In the genomic region with DNA sequence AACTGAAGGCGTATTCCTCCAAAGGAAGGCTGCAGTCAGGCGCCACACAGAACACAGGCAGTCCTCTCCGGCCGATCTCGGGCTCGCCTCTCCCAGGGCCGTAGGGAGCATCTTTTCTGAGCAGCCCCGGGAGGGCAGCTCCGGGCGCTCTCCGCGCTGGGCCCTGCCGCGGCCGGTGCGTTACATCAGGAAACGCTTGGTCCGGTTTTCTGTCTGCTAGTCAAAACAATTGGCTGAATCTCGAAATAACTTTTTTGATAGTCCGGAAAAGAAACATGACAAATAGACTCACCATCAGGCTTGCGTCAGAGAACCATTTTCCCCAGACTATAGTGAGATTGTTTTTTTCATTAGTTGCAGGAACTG, we compare ENCODE assay signal across 8 cellular contexts.
DNase-seq lines count a peak whose midpoint lies in the region; ATAC-seq and TF ChIP-seq lines count a peak whose summit lies in the region.

No MANE protein-coding gene starts in this region.

- ATAC-seq in Right ventricle myocardium inferior (no peak), naive B cell (ENCODE audit: low read depth in 2 of 2) (peak; percentile 21 to 29), GM21723 (IDR thresholded peaks at IDR 0.05; ENCODE audit: unreplicated experiment) (no peak)

- no peak overlapping the region for H2AFZ ChIP-seq in SU-DHL-6 (ENCODE audit: low read depth, low read length, severe bottlenecking)

- H3K9me3 Mint-ChIP-seq in endodermal cell (no peaks in the 10 kb centered on the region), naive B cell (peaks cover 0 to 3% (median 0%) of the 10 kb centered on the region in 7 donors)

- H3K27me3 ChIP-seq in SU-DHL-6 (ENCODE audit: low read length) (no peaks in the 10 kb centered on the region), endodermal cell (ENCODE audit: control insufficient read depth, insufficient read depth, low read length, poor library complexity, severe bottlenecking) (peaks cover 100% of the 10 kb centered on the region)

- H3K79me2 ChIP-seq in SU-DHL-6 (ENCODE audit: insufficient read depth, low read length): peaks cover 23% of the 10 kb centered on the region

- H3K9me2 ChIP-seq in SU-DHL-6 (replicated peaks; ENCODE audit: insufficient read depth, low read length): no peaks in the 10 kb centered on the region

- peak overlapping the region; percentile 86 for H3K9ac ChIP-seq in SU-DHL-6 (ENCODE audit: low read length)
- no peak overlapping the region for H3K9ac ChIP-seq in endodermal cell (ENCODE audit: extremely low read depth, low read length, poor library complexity, severe bottlenecking)

- H3K36me3 Mint-ChIP-seq in endodermal cell (ENCODE audit: low read depth): no peaks in the 10 kb centered on the region
- no peaks in the 10 kb centered on the region for H3K36me3 Mint-ChIP-seq in naive B cell

- intact Hi-C loops in Right ventricle myocardium inferior (cut with DNase I): no loop called here
- intact Hi-C loops in cardiac septum (cut with DNase I): no loop called here
- intact Hi-C loops in posterior vena cava (cut with DNase I): no loop called here

- WGBS in endodermal cell (ENCODE audit: insufficient coverage in 1 of 2, insufficient read length in 1 of 2), 2 experiments: 1% methylated on average over 15 to 21 of the region's 21 CpGs

- peak; percentile 66 for DNase-seq in Right ventricle myocardium inferior (ENCODE audit: missing footprints)
- DNase-seq in cardiac septum (ENCODE audit: low spot score): no peak
- DNase-seq in endodermal cell: peak; percentile 80
- peak; percentile 70 for DNase-seq in naive B cell
- no peak for DNase-seq in putamen (ENCODE audit: low spot score)
- DNase-seq in posterior vena cava (ENCODE audit: low spot score): no peak

- H3K4me3 ChIP-seq in SU-DHL-6 (ENCODE audit: insufficient read depth, low read length, poor library complexity, severe bottlenecking) (peak overlapping the region; percentile 60), endodermal cell (ENCODE audit: low read length) (peak overlapping the region; percentile 50)

- TF ChIP-seq CTCF in SU-DHL-6 (IDR thresholded peaks at IDR 0.05; ENCODE audit: insufficient read depth, low read length, poor library complexity, severe bottlenecking) (no peak), endodermal cell (conservative IDR thresholded peaks at IDR 0.05) (no peak)

- H3F3A ChIP-seq in SU-DHL-6 (ENCODE audit: insufficient read depth): peaks cover 37% of the 10 kb centered on the region

- peaks cover 23% of the 10 kb centered on the region for H3K4me1 ChIP-seq in endodermal cell (ENCODE audit: control insufficient read depth, insufficient read depth, low read length)

- H4K20me1 ChIP-seq in SU-DHL-6 (ENCODE audit: low read depth, low read length): no peaks in the 10 kb centered on the region

- H3K4me1 Mint-ChIP-seq in endodermal cell: peaks cover 43% of the 10 kb centered on the region
- H3K4me1 Mint-ChIP-seq in naive B cell: peaks cover 35 to 68% (median 62%) of the 10 kb centered on the region in 3 donors

- H3K9me3 ChIP-seq in SU-DHL-6 (ENCODE audit: insufficient read depth, low read length) (no peaks in the 10 kb centered on the region; the same call in 1 of the 2 replicates), endodermal cell (ENCODE audit: control insufficient read depth, low read length) (no peaks in the 10 kb centered on the region)

- H3K27me3 Mint-ChIP-seq in endodermal cell (ENCODE audit: insufficient read depth): peaks cover 99% of the 10 kb centered on the region
- H3K27me3 Mint-ChIP-seq in naive B cell: peaks cover 27 to 54% (median 45%) of the 10 kb centered on the region in 3 donors

- H3K4me3 Mint-ChIP-seq in endodermal cell (peak overlapping the region; percentile 44), naive B cell (peak overlapping the region; percentile 80 to 96 (median 92))

- peak overlapping the region; percentile 99 for H3K27ac ChIP-seq in SU-DHL-6 (ENCODE audit: low read depth, low read length)
- no peak overlapping the region for H3K27ac ChIP-seq in endodermal cell (ENCODE audit: low read depth, low read length)

- H3K4me2 ChIP-seq in SU-DHL-6 (ENCODE audit: low read depth, low read length, poor library complexity, severe bottlenecking): peak overlapping the region; percentile 96

- H3K27ac Mint-ChIP-seq in endodermal cell: no peak overlapping the region
- H3K27ac Mint-ChIP-seq in naive B cell: peak overlapping the region; percentile 88 to 95 (median 91)

- H3K36me3 ChIP-seq in SU-DHL-6 (ENCODE audit: low read length) (no peaks in the 10 kb centered on the region), endodermal cell (ENCODE audit: control insufficient read depth, insufficient read depth, low read length) (no peaks in the 10 kb centered on the region)

Comparison
In these comparisons a context has a peak if more than half of its experiments do, and no peak if none do; other contexts are left out.
1. DNase-seq: peak in Right ventricle myocardium inferior (single experiment), endodermal cell (single experiment) and naive B cell (single experiment); none in cardiac septum (single experiment), putamen (single experiment) and posterior vena cava (single experiment).
2. ATAC-seq: peak in naive B cell (2 of 2); none in Right ventricle myocardium inferior (single experiment) and GM21723 (single experiment).